9 cellular contexts compared by ENCODE assay signal in the genomic region with DNA sequence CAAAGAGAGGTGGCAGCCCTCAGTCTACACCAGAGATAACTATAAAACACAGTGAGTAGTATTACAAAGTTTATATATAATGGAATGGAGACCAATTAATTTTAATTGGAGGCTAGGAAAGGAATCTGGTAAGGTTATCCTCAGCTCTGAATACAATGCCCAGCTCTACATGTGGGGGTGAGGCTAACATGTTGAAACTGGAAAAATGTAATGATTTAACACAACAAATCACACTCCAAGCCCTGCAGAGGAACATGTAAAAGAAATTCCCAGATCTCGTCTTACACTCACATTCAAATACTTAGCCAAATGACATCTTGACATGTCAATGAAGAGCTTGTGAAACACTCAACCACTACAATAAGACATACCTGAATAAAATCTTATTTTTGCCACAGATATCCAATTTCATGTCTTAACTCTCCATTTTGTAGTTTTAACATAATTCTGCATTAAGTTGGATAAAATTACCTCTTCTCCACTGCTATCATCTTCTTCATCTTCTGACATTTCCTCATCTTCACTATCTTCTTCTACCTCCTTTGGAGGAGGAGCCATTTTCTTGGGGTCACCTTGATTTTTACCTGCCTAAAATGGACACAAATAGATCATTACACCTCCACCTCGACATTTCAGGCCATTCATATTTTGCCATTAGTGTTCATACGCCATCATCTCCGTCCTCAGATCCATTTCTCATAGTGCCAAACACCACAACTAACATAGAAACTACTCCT. TPM values are rescaled to one million over a fixed set of nuclear protein-coding genes. Genes with fewer than 3 reads are reported as not detected.
DNase-seq lines count a peak whose midpoint lies in the region; ATAC-seq and TF ChIP-seq lines count a peak whose summit lies in the region.
"Had no signal": no experiment of that assay in that cellular context is flagged by ENCODE, and none has a peak within 500 bp of the region (broad histone marks: within the 10 kb centered on the region; RNA-seq: fewer than 3 reads in every experiment).

No MANE protein-coding gene starts in this region.

- H3K27me3 Mint-ChIP-seq in IgD-negative memory B cell = no peaks in the 10 kb centered on the region
- H3K27me3 Mint-ChIP-seq in naive B cell = no peaks in the 10 kb centered on the region

- H3K36me3 ChIP-seq in colonic mucosa = peaks cover 38% of the 10 kb centered on the region

- ATAC-seq in naive B cell (ENCODE audit: low read depth in 2 of 2) = no peak

- peak overlapping the region; percentile 96 to 99 (median 98) for H3K4me3 Mint-ChIP-seq in IgD-negative memory B cell
- peak overlapping the region; percentile 82 to 99 (median 98) for H3K4me3 Mint-ChIP-seq in naive B cell

- no peak for TF ChIP-seq CTCF in AG04450 (IDR thresholded peaks at IDR 0.05; ENCODE audit: low read depth, low read length)
- no peak for TF ChIP-seq CTCF in colonic mucosa (IDR thresholded peaks at IDR 0.05)

- H3K4me3 ChIP-seq in AG04450 (ENCODE audit: low read depth, low read length) (peak overlapping the region; percentile 98), colonic mucosa (peak overlapping the region; percentile 91)

- H3K27me3 ChIP-seq in AG04450 (ENCODE audit: control insufficient read depth, insufficient read depth, low read length) (no peaks in the 10 kb centered on the region), colonic mucosa (no peaks in the 10 kb centered on the region)

- H3K4me1 ChIP-seq in colonic mucosa = peaks cover 10% of the 10 kb centered on the region

- H3K4me1 Mint-ChIP-seq in IgD-negative memory B cell = peaks cover 24 to 38% (median 29%) of the 10 kb centered on the region in 3 donors
- peaks cover 38 to 43% (median 39%) of the 10 kb centered on the region in 3 donors for H3K4me1 Mint-ChIP-seq in naive B cell

- H3K9me3 Mint-ChIP-seq in IgD-negative memory B cell = no peaks in the 10 kb centered on the region
- H3K9me3 Mint-ChIP-seq in naive B cell = no peaks in the 10 kb centered on the region

- intact Hi-C loops in colonic mucosa (cut with DNase I) = loop anchor here (5.0 kb wide), 1 partner anchor 51 kb away; no protein-coding TSS in a partner anchor

- DNase-seq in AG04450 (ENCODE audit: low read depth, low spot score) (no peak), colonic mucosa (no peak), naive B cell (no peak), SK-N-DZ (ENCODE audit: low spot score) (no peak), NCI-H2029 treated with DMSO at 0.1 percent for 48 hours (lab: John Stamatoyannopoulos, UW) (no peak), hippocampal formation (lab: John Stamatoyannopoulos, UW) (no peak), NCI-H2227 treated with DMSO at 0.1 percent for 48 hours (lab: John Stamatoyannopoulos, UW) (no peak)
- DNase-seq: NCI-H187 had no signal

- CTCF ChIA-PET in AG04450 (lab: Charles Lee) = interaction anchor here (0.5 to 4.1 kb wide), 2 partner anchors 10 to 99 kb away, joined by 4 to 31 read pairs; no protein-coding TSS in a partner anchor

- peak overlapping the region; percentile 84 to 99 for H3K9ac ChIP-seq in colonic mucosa (ENCODE audit: low read depth in 2 of 2, low read length in 2 of 2)

- H3K27ac Mint-ChIP-seq in IgD-negative memory B cell = peak overlapping the region; percentile 28 to 99 (median 98)
- H3K27ac Mint-ChIP-seq in naive B cell = peak overlapping the region; percentile 96 to 100 (median 99)

- H3K27ac ChIP-seq in AG04450 (ENCODE audit: low read depth, low read length) (no peak overlapping the region), colonic mucosa (no peak overlapping the region)

- H3K9me3 ChIP-seq in AG04450 (ENCODE audit: control insufficient read depth, insufficient read depth, low read length) (peaks cover 7% of the 10 kb centered on the region; the same call in 1 of the 2 replicates), colonic mucosa (no peaks in the 10 kb centered on the region)

- H3K36me3 Mint-ChIP-seq in IgD-negative memory B cell (peaks cover 10% of the 10 kb centered on the region), naive B cell (peaks cover 38 to 40% of the 10 kb centered on the region in 2 donors)

- POLR2A ChIA-PET in AG04450 (lab: Yijun Ruan, JAX) = interaction anchor here (0.6 to 1.9 kb wide), 6 partner anchors 10 to 410 kb away, joined by 3 to 10 read pairs (median 8); no protein-coding TSS in a partner anchor

RNA-seq across cellular contexts. Expression of a gene that starts 1.4 kb away (rescaled TPM):
- 165 and 225 TPM in 2 replicates for polyA plus RNA-seq in AG04450 (2011; rRNA removed)
- 100 and 125 TPM in 2 replicates for polyA minus RNA-seq in AG04450 (2011; rRNA and poly(A)+ RNA removed)
- 523 TPM for polyA plus RNA-seq in IgD-negative memory B cell
- 100 to 1,000 TPM; 309 to 534 TPM for total RNA-seq in colonic mucosa
- 100 to 1,000 TPM; 176 to 589 (median 428) TPM for polyA plus RNA-seq in naive B cell (ENCODE audit: low read depth in 6 of 6)
- 110 and 119 TPM in 2 replicates for polyA plus RNA-seq in SK-N-DZ (2014; cell fraction: cytosol; rRNA removed)
- 111 and 267 TPM in 2 replicates for polyA plus RNA-seq in SK-N-DZ (2014; cell fraction: nucleus; rRNA removed)
